In genomic region chr7:77348371-77348813, GRCh38 we compare ENCODE assay signal across 1 cellular context.
A peak's percentile ranks its signal among the peaks of the same experiment; 100 is the strongest.
TF ChIP-seq lines count a peak whose summit lies in the region.

No MANE protein-coding gene starts in this region.

TF ChIP-seq in SK-N-SH, 30 proteins besides CTCF, POLR2A, EP300 and RAD21 (continued from another document):
- TF ChIP-seq REST (IDR thresholded peaks at IDR 0.05; ENCODE audit: low read depth, low read length) (no peak), CHD2 (IDR thresholded peaks at IDR 0.05; ENCODE audit: low read length, partially characterized antibody) (peak; percentile 21), SMC3 (IDR thresholded peaks at IDR 0.05; ENCODE audit: low read depth, low read length) (0 out of 2 replicates have a peak, but pooled peaks have one; percentile 4), RCOR1 (IDR thresholded peaks at IDR 0.05; ENCODE audit: low read length) (no peak), EZH2phosphoT487 (IDR thresholded peaks at IDR 0.05; ENCODE audit: borderline replicate concordance, low read depth) (no peak), TAF1 (IDR thresholded peaks at IDR 0.05; ENCODE audit: borderline replicate concordance, low read depth, low read length) (no peak), GATA2 (CRISPR knock-in tag; IDR thresholded peaks at IDR 0.05) (no peak), NFIC (IDR thresholded peaks at IDR 0.05; ENCODE audit: borderline replicate concordance) (peak; percentile 97), JUND (IDR thresholded peaks at IDR 0.05) (peak; percentile 60), TCF12 (IDR thresholded peaks at IDR 0.05) (peak; percentile 99)
- TF ChIP-seq, protein P1, sequence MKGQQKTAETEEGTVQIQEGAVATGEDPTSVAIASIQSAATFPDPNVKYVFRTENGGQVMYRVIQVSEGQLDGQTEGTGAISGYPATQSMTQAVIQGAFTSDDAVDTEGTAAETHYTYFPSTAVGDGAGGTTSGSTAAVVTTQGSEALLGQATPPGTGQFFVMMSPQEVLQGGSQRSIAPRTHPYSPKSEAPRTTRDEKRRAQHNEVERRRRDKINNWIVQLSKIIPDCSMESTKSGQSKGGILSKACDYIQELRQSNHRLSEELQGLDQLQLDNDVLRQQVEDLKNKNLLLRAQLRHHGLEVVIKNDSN (IDR thresholded peaks at IDR 0.05; ENCODE audit: borderline replicate concordance, low read depth), result no peak
- TF ChIP-seq, protein P2, sequence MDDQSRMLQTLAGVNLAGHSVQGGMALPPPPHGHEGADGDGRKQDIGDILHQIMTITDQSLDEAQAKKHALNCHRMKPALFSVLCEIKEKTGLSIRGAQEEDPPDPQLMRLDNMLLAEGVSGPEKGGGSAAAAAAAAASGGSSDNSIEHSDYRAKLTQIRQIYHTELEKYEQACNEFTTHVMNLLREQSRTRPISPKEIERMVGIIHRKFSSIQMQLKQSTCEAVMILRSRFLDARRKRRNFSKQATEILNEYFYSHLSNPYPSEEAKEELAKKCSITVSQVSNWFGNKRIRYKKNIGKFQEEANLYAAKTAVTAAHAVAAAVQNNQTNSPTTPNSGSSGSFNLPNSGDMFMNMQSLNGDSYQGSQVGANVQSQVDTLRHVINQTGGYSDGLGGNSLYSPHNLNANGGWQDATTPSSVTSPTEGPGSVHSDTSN (IDR thresholded peaks at IDR 0.05), result peak; percentile 93
